ENCODE assay signal across 11 cellular contexts in the genomic region with DNA sequence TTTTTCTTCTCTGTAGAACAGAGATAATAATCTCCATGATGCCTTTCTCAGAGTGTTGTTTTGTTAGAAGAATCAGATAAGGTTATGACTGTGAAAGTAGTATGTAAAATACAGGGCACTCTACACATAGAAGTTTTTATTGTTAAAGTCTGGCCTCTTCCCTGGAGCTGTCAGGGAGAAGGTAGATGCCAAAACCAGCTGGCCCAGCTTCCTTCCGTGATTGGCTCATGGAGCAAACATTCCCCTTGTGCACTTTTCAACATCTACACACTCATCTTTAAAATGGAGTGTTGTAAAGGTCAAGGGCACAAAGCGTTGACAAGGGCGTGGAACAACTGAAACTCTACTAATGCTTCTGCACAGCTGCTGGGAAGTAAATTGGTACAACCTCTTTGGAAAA. TPM values are rescaled to one million over a fixed set of nuclear protein-coding genes. Genes with fewer than 3 reads are reported as not detected.
"Had no signal": no experiment of that assay in that cellular context is flagged by ENCODE, and none has a peak within 500 bp of the region (broad histone marks: within the 10 kb centered on the region; RNA-seq: fewer than 3 reads in every experiment).

No MANE protein-coding gene starts in this region.

- H3K4me3 ChIP-seq: thoracic aorta had no signal

- DNase-seq: activated CD4-positive, alpha-beta T cell treated with anti-CD3 and anti-CD28 coated beads for 36 hours; activated CD8-positive, alpha-beta memory T cell treated with anti-CD3 and anti-CD28 coated beads, Interleukin-2, amount 50 U/mL, for 48 hours; activated CD8-positive, alpha-beta T cell treated with anti-CD3 and anti-CD28 coated beads, Interleukin-2, amount 10 ng/mL, durations not matched to agents 7 days and 5 days; activated naive CD4-positive, alpha-beta T cell; foreskin melanocyte; head of caudate nucleus; mesenchymal stem cell; nephron progenitor cell; stimulated activated CD4-positive, alpha-beta T cell treated with anti-CD3 and anti-CD28 coated beads, Interleukin-15, amount 100 ng/mL, for 24 hours; stimulated activated CD4-positive, alpha-beta T cell treated with anti-CD3 and anti-CD28 coated beads, Interleukin-4, amount 100 ng/mL, for 24 hours had no signal

- H3K9me3 ChIP-seq: thoracic aorta had no signal

- H3K27ac ChIP-seq: thoracic aorta had no signal

- ATAC-seq: activated CD4-positive, alpha-beta T cell treated with anti-CD3 and anti-CD28 coated beads for 36 hours; activated CD8-positive, alpha-beta T cell treated with anti-CD3 and anti-CD28 coated beads, Interleukin-2, amount 10 ng/mL, durations not matched to agents 7 days and 5 days had no signal

- H3K36me3 ChIP-seq: thoracic aorta had no signal

RNA-seq across cellular contexts. Expression of a gene that starts 7.4 kb away (rescaled TPM):
- total RNA-seq: activated CD8-positive, alpha-beta T cell treated with anti-CD3 and anti-CD28 coated beads, Interleukin-2, amount 10 ng/mL, durations not matched to agents 7 days and 5 days; thoracic aorta had no signal
